13 cellular contexts compared by ENCODE assay signal in the genomic region with DNA sequence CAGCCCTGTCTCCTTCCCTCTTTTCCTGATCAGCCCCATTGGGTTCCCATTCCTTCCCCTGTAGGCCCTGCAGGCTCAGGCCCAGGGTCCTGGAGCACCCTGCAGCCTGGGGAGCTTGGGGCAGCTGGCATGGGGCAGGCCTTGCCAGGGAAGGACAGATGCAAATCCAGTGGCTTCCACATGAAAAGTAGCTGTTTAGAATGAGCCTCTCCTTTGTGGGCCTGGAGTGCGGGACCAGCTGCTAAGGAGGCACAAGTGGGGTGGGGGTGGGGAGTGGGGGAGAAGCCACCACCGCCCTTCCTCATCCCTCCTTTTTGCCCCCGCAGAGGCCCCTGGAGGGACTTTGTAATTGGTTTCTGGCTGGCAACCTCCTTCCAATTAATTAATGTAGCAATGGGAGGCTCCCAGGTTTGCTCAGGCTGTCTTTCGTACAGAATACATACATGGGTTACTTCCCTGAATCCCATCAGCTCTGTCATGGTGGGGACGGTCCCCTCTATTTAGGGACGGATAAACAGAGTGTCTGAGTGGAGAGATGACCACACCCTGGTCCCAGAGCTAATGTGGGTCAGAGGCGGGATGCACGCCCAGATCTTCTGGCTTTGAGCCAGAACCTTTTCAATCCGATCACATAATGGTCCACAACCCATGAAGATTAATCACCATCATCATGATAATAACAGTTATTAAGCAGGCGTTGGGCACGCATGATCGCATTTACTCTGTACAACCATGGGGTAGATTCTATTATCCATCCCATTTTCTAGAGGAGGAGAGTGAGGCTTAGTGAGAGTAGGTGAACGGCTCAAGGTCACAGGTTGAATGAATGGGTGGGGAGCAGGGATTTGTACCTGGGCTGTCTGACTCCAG. TPM values are rescaled to one million over a fixed set of nuclear protein-coding genes. Genes with fewer than 3 reads are reported as not detected.
A peak's percentile ranks its signal among the peaks of the same experiment; 100 is the strongest.
DNase-seq lines count a peak whose midpoint lies in the region; ATAC-seq and TF ChIP-seq lines count a peak whose summit lies in the region.
"Had no signal": no experiment of that assay in that cellular context is flagged by ENCODE, and none has a peak within 500 bp of the region (broad histone marks: within the 10 kb centered on the region; RNA-seq: fewer than 3 reads in every experiment).

No MANE protein-coding gene starts in this region.

- no peaks in the 10 kb centered on the region for H3K36me3 ChIP-seq in mammary epithelial cell (ENCODE audit: insufficient read depth, low read length)
- H3K36me3 ChIP-seq in gastrocnemius medialis = no peaks in the 10 kb centered on the region

- H3K79me2 ChIP-seq in mammary epithelial cell (ENCODE audit: insufficient read depth, low read length) = no peaks in the 10 kb centered on the region

- DNase-seq in Ammon's horn (ENCODE audit: low spot score) (peak; percentile 59), NCI-H146 treated with DMSO at 0.1 percent for 48 hours (lab: John Stamatoyannopoulos, UW; ENCODE audit: unreplicated experiment) (peak; percentile 51), mammary epithelial cell (no peak), gastrocnemius medialis (no peak), GM13976 (ENCODE audit: low spot score) (no peak), NCI-H2107 treated with DMSO at 0.1 percent for 48 hours (lab: John Stamatoyannopoulos, UW; ENCODE audit: unreplicated experiment) (no peak)
- DNase-seq: activated CD4-positive, alpha-beta T cell treated with anti-CD3 and anti-CD28 coated beads, Interleukin-2, amount 50 U/mL, for 48 hours; activated gamma-delta T cell treated with Interleukin-2 at 50 U/mL for 16 hours; GDM1; MM.1S had no signal

- no peaks in the 10 kb centered on the region for H3K9me3 ChIP-seq in mammary epithelial cell (replicated peaks; ENCODE audit: insufficient read depth, low read length)
- H3K9me3 ChIP-seq in gastrocnemius medialis = no peaks in the 10 kb centered on the region

- H3K4me3 Mint-ChIP-seq in brain (peak overlapping the region in 4 of 5 experiments; percentile 48 to 75 (median 66)), nephron (no peak overlapping the region)

- WGBS in mammary epithelial cell (ENCODE audit: low coverage, missing lambda C conversion rate) = 91% methylated on average over 11 of the region's 13 CpGs

- H3K4me1 ChIP-seq in mammary epithelial cell (ENCODE audit: insufficient read depth, low read length) (peaks cover 23% of the 10 kb centered on the region), gastrocnemius medialis (no peaks in the 10 kb centered on the region)

- CTCF ChIA-PET in mammary epithelial cell (lab: Charles Lee; ENCODE audit: low non-redundant PET) = no interaction called here

- H3K27me3 ChIP-seq in mammary epithelial cell (ENCODE audit: insufficient read depth, low read length) (no peaks in the 10 kb centered on the region), gastrocnemius medialis (peaks cover 0 to 6% (median 0%) of the 10 kb centered on the region in 3 donors)

- no peak overlapping the region for H3K27ac ChIP-seq in mammary epithelial cell (ENCODE audit: insufficient read depth, low read depth, low read length)
- H3K27ac ChIP-seq in gastrocnemius medialis = peak overlapping the region in 1 of 4 donors; percentile 44

- H3K9ac ChIP-seq in mammary epithelial cell (ENCODE audit: insufficient read depth, low read length) = no peak overlapping the region

- H3K36me3 Mint-ChIP-seq in brain = no peaks in the 10 kb centered on the region
- H3K36me3 Mint-ChIP-seq in nephron (ENCODE audit: low read depth) = no peaks in the 10 kb centered on the region

- H3K4me1 Mint-ChIP-seq in brain (peaks cover 100% of the 10 kb centered on the region), nephron (peaks cover 69% of the 10 kb centered on the region)

- no peak overlapping the region for H2AFZ ChIP-seq in mammary epithelial cell (ENCODE audit: low read depth, low read length)

- TF ChIP-seq CTCF in brain (conservative IDR thresholded peaks at IDR 0.05) (no peak), nephron (IDR thresholded peaks at IDR 0.05; ENCODE audit: unreplicated experiment in 3 of 3) (no peak), mammary epithelial cell (conservative IDR thresholded peaks at IDR 0.05 in 1 of 2, IDR thresholded peaks at IDR 0.05 in 1 of 2; ENCODE audit: extremely low read depth in 1 of 2, insufficient read depth in 1 of 2, low read depth in 1 of 2, low read length in 2 of 2) (no peak), gastrocnemius medialis (IDR thresholded peaks at IDR 0.05 in 4 of 5, conservative IDR thresholded peaks at IDR 0.05 in 1 of 5) (no peak), GM13976 (IDR thresholded peaks at IDR 0.05; ENCODE audit: borderline replicate concordance, control extremely low read depth, extremely low read depth, insufficient read depth, missing control alignments) (no peak)

- in situ Hi-C loops in mammary epithelial cell (cut with MboI; ENCODE audit: low sequenced_read_pairs in 2 of 2) = loop anchor here in 1 of 2 donors (10.0 kb wide), 1 partner anchor 60 kb away; no protein-coding TSS in a partner anchor
- in situ Hi-C loops in gastrocnemius medialis (cut with MboI; ENCODE audit: low sequenced_read_pairs in 4 of 4) = loop anchor here in 1 of 4 donors (10.0 kb wide), 1 partner anchor 50 kb away; no protein-coding TSS in a partner anchor
- in situ Hi-C loops in GM13976 (cut with MboI; ENCODE audit: low sequenced_read_pairs, unreplicated experiment) = no loop called here

- intact Hi-C loops in mammary epithelial cell (cut with micrococcal nuclease) (no loop called here), gastrocnemius medialis (cut with DNase I; ENCODE audit: low total_unique reads) (no loop called here)

- H3K4me3 ChIP-seq in mammary epithelial cell (replicated peaks in 1 of 3; ENCODE audit: insufficient read depth in 1 of 3, low read depth in 2 of 3, low read length in 3 of 3) (no peak overlapping the region), gastrocnemius medialis (no peak overlapping the region)
- H3K4me3 ChIP-seq: smooth muscle cell had no signal

- H3K27ac Mint-ChIP-seq in brain (peak overlapping the region; percentile 92 to 98 (median 96)), nephron (peak overlapping the region; percentile 75 to 88 (median 88))

- BruUV-seq in mammary epithelial cell (replicated peaks; lab: Mats Ljungman, UMichigan) = no TSS peak

- ATAC-seq in gastrocnemius medialis = no peak

- dilution Hi-C loops in mammary epithelial cell (cut with HindIII; ENCODE audit: low sequenced_read_pairs) = no loop called here

- no peaks in the 10 kb centered on the region for H4K20me1 ChIP-seq in mammary epithelial cell (ENCODE audit: insufficient read depth, low read length)

- H3K27me3 Mint-ChIP-seq in brain (peaks cover 4% of the 10 kb centered on the region), nephron (ENCODE audit: low read depth) (peaks cover 18% of the 10 kb centered on the region)

- H3K4me2 ChIP-seq in mammary epithelial cell (ENCODE audit: insufficient read depth, low read depth, low read length) = no peak overlapping the region
- H3K4me2 ChIP-seq: smooth muscle cell had no signal

- no peak for TF ChIP-seq POLR2A in gastrocnemius medialis (IDR thresholded peaks at IDR 0.05)

- H3K9me3 Mint-ChIP-seq in brain = no peaks in the 10 kb centered on the region
- no peaks in the 10 kb centered on the region for H3K9me3 Mint-ChIP-seq in nephron

RNA-seq across cellular contexts. Expression of a gene that starts 6.1 kb away (rescaled TPM):
- polyA plus RNA-seq in brain (ENCODE audit: insufficient read depth, low read depth, low replicate concordance) = 59.3 TPM
- total RNA-seq in mammary epithelial cell = 1 to 10 TPM; 3.2 to 4.3 TPM
- 2.6 TPM for polyA plus RNA-seq in mammary epithelial cell
- 2.7 TPM for polyA minus RNA-seq in mammary epithelial cell
- total RNA-seq in gastrocnemius medialis = 1 to 10 TPM; 1.5 to 2.2 (median 1.8) TPM

Comparison
In these comparisons a context has a peak if more than half of its experiments do, and no peak if none do; other contexts are left out.
1. DNase-seq: peak in Ammon's horn (single experiment) and NCI-H146 treated with DMSO at 0.1 percent for 48 hours (single experiment); none in mammary epithelial cell (single experiment), gastrocnemius medialis (0 of 2), GM13976 (single experiment) and NCI-H2107 treated with DMSO at 0.1 percent for 48 hours (single experiment).
2. H3K4me3 Mint-ChIP-seq: peak in brain (4 of 5); none in nephron (0 of 3).